ENCODE assay signal across 8 cellular contexts in genomic region chr11:118912742-118913410, GRCh38. TPM values are rescaled to one million over a fixed set of nuclear protein-coding genes. Genes with fewer than 3 reads are reported as not detected.
DNase-seq lines count a peak whose midpoint lies in the region; ATAC-seq and TF ChIP-seq lines count a peak whose summit lies in the region.

No MANE protein-coding gene starts in this region.

- peaks cover 95% of the 10 kb centered on the region for H3K4me1 ChIP-seq in CD4-positive, CD25-positive, alpha-beta regulatory T cell (ENCODE audit: control insufficient read depth, insufficient read depth, low read length, poor library complexity, severe bottlenecking)

- no peak for ATAC-seq in CD4-positive, CD25-positive, alpha-beta regulatory T cell (ENCODE audit: low read depth in 2 of 2)
- ATAC-seq in natural killer cell (peak in 2 of 3 donors; percentile 0 to 3), GM21528 (IDR thresholded peaks at IDR 0.05; ENCODE audit: low FRiP score, unreplicated experiment) (no peak)

- peak overlapping the region; percentile 100 for H3K27ac ChIP-seq in CD4-positive, CD25-positive, alpha-beta regulatory T cell (ENCODE audit: insufficient read depth, low read length, poor library complexity, severe bottlenecking)

- H3K4me3 Mint-ChIP-seq in CD4-positive, CD25-positive, alpha-beta regulatory T cell: peak overlapping the region; percentile 80 to 89 (median 86)
- H3K4me3 Mint-ChIP-seq in natural killer cell: peak overlapping the region; percentile 92

- H3K36me3 ChIP-seq in CD4-positive, CD25-positive, alpha-beta regulatory T cell (ENCODE audit: control insufficient read depth, insufficient read depth, low read length): peaks cover 7% of the 10 kb centered on the region

- peak overlapping the region; percentile 50 for H3K4me3 ChIP-seq in CD4-positive, CD25-positive, alpha-beta regulatory T cell (ENCODE audit: low read depth, low read length)

- H3K4me1 Mint-ChIP-seq in CD4-positive, CD25-positive, alpha-beta regulatory T cell: peaks cover 0 to 93% (median 52%) of the 10 kb centered on the region in 4 donors
- H3K4me1 Mint-ChIP-seq in natural killer cell: peaks cover 66 to 92% of the 10 kb centered on the region in 2 donors

- peaks cover 0 to 2% (median 0%) of the 10 kb centered on the region in 7 donors for H3K9me3 Mint-ChIP-seq in CD4-positive, CD25-positive, alpha-beta regulatory T cell
- no peaks in the 10 kb centered on the region for H3K9me3 Mint-ChIP-seq in natural killer cell

- H3K27me3 ChIP-seq in CD4-positive, CD25-positive, alpha-beta regulatory T cell (ENCODE audit: control insufficient read depth, insufficient read depth, low read length): no peaks in the 10 kb centered on the region

- H3K27ac Mint-ChIP-seq in CD4-positive, CD25-positive, alpha-beta regulatory T cell: peak overlapping the region; percentile 97 to 99 (median 98)
- peak overlapping the region; percentile 95 to 96 for H3K27ac Mint-ChIP-seq in natural killer cell

- H3K36me3 Mint-ChIP-seq in CD4-positive, CD25-positive, alpha-beta regulatory T cell: peaks cover 12% of the 10 kb centered on the region
- H3K36me3 Mint-ChIP-seq in natural killer cell: no peaks in the 10 kb centered on the region

- intact Hi-C loops in natural killer cell (cut with micrococcal nuclease): loop anchor here (2.0 kb wide), 1 partner anchor 36 kb away; no protein-coding TSS in a partner anchor

- no peaks in the 10 kb centered on the region for H3K27me3 Mint-ChIP-seq in CD4-positive, CD25-positive, alpha-beta regulatory T cell
- H3K27me3 Mint-ChIP-seq in natural killer cell (ENCODE audit: low read depth in 2 of 2): no peaks in the 10 kb centered on the region

- no peaks in the 10 kb centered on the region for H3K9me3 ChIP-seq in CD4-positive, CD25-positive, alpha-beta regulatory T cell (ENCODE audit: control insufficient read depth in 2 of 2, low read length in 2 of 2)

- peak in 1 of 3 donors; percentile 30 for DNase-seq in CD4-positive, CD25-positive, alpha-beta regulatory T cell
- DNase-seq in MV-4-11 (lab: John Stamatoyannopoulos, UW) (peak; percentile 25), cerebellar cortex (ENCODE audit: low spot score) (peak; percentile 41), natural killer cell (no peak), NCI-H345 treated with DMSO at 0.1 percent for 48 hours (lab: John Stamatoyannopoulos, UW; ENCODE audit: unreplicated experiment) (no peak), NCI-H187 (lab: John Stamatoyannopoulos, UW) (no peak)
- no peak for DNase-seq in NK-92 treated with Interleukin-12 subunit alpha and Interleukin-12 subunit beta, amount 100 ng/mL, for 24 hours (lab: John Stamatoyannopoulos, UW)

- TF ChIP-seq CTCF in natural killer cell (IDR thresholded peaks at IDR 0.05): no peak

RNA-seq across cellular contexts. Expression of gene BCL9L, which starts 12.8 kb away (rescaled TPM):
- 229 TPM for total RNA-seq in CD4-positive, CD25-positive, alpha-beta regulatory T cell
- polyA plus RNA-seq in CD4-positive, CD25-positive, alpha-beta regulatory T cell: 1 to 10 TPM; 2.1 to 4.1 (median 3.1) TPM
- total RNA-seq in natural killer cell: 100 to 1,000 TPM; 221 to 255 (median 234) TPM

RNA-seq across cellular contexts. Expression of gene CXCR5, which starts 29.2 kb away (rescaled TPM):
- 4.8 TPM for total RNA-seq in CD4-positive, CD25-positive, alpha-beta regulatory T cell
- 10 to 100 TPM in 1 of 4 donors, 1 to 10 TPM in 3; 3.3 to 10.7 (median 6.0) TPM for polyA plus RNA-seq in CD4-positive, CD25-positive, alpha-beta regulatory T cell
- 1 to 10 TPM in 1 of 3 donors, under 1 TPM in 2; 0.56 to 1.3 (median 0.86) TPM for total RNA-seq in natural killer cell

RNA-seq across cellular contexts. Expression of gene UPK2, which starts 43.2 kb away (rescaled TPM):
- total RNA-seq in CD4-positive, CD25-positive, alpha-beta regulatory T cell: not detected
- polyA plus RNA-seq in CD4-positive, CD25-positive, alpha-beta regulatory T cell: under 1 TPM; 0.19 to 0.42 (median 0.23) TPM
- total RNA-seq in natural killer cell: under 1 TPM in 2 of 3 donors, not detected in 1; 0.40 to 0.41 TPM

RNA-seq across cellular contexts. Expression of gene FOXR1, which starts 58.7 kb away (rescaled TPM):
- not detected for total RNA-seq in CD4-positive, CD25-positive, alpha-beta regulatory T cell
- polyA plus RNA-seq in CD4-positive, CD25-positive, alpha-beta regulatory T cell: not detected
- total RNA-seq in natural killer cell: not detected

Comparison
In these comparisons a context has a peak if more than half of its experiments do, and no peak if none do; other contexts are left out.
1. ATAC-seq: peak in natural killer cell (2 of 3); none in CD4-positive, CD25-positive, alpha-beta regulatory T cell (0 of 2) and GM21528 (single experiment).
2. DNase-seq: peak in MV-4-11 (single experiment) and cerebellar cortex (single experiment); none in natural killer cell (single experiment), NK-92 treated with Interleukin-12 subunit alpha and Interleukin-12 subunit beta, amount 100 ng/mL, for 24 hours (single experiment), NCI-H345 treated with DMSO at 0.1 percent for 48 hours (single experiment) and NCI-H187 (0 of 2).